Comparison of ENCODE assay signal across 1 cellular context in the genomic region with DNA sequence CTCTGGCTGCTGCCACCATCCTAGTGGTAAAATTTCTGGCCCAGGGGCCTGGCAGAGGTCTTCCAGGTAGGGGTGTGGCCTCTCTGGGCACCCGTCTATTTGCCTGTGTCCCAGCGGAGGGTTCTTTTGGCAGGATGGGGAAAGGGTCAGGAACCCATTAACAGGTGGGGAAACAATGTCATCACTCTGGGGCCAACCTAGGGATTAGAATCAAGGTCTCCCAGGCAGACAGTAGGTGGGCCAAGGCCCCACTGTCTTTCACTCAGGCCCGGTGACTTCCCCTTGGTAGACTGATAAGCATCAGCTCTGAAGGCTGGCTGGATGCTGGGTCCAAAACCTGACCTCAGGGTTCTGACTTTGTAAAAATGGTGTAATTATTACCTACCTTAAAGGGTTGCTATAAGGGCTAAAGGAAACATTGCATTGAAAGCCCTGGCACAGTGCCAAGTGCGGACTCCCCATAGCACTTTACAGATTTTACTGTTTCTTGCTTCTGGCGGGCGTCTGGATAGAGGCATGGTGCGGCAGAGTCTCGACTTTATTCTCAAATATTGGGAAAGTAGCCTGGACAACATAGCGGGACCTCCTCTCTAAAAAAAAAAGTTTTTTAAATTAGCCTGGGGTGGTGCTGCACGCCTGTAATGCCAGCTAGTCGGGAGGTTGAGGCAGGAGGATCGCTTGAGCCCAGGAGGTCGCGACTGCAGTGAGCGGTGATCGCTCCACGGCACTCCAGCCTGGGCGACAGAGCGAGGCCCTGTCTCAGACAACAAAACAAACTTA.
TF ChIP-seq lines count a peak whose summit lies in the region.

No MANE protein-coding gene starts in this region.

TF ChIP-seq in HepG2, 621 proteins besides CTCF, POLR2A, EP300 and RAD21 (continued from another document):
- TF ChIP-seq, protein P1, sequence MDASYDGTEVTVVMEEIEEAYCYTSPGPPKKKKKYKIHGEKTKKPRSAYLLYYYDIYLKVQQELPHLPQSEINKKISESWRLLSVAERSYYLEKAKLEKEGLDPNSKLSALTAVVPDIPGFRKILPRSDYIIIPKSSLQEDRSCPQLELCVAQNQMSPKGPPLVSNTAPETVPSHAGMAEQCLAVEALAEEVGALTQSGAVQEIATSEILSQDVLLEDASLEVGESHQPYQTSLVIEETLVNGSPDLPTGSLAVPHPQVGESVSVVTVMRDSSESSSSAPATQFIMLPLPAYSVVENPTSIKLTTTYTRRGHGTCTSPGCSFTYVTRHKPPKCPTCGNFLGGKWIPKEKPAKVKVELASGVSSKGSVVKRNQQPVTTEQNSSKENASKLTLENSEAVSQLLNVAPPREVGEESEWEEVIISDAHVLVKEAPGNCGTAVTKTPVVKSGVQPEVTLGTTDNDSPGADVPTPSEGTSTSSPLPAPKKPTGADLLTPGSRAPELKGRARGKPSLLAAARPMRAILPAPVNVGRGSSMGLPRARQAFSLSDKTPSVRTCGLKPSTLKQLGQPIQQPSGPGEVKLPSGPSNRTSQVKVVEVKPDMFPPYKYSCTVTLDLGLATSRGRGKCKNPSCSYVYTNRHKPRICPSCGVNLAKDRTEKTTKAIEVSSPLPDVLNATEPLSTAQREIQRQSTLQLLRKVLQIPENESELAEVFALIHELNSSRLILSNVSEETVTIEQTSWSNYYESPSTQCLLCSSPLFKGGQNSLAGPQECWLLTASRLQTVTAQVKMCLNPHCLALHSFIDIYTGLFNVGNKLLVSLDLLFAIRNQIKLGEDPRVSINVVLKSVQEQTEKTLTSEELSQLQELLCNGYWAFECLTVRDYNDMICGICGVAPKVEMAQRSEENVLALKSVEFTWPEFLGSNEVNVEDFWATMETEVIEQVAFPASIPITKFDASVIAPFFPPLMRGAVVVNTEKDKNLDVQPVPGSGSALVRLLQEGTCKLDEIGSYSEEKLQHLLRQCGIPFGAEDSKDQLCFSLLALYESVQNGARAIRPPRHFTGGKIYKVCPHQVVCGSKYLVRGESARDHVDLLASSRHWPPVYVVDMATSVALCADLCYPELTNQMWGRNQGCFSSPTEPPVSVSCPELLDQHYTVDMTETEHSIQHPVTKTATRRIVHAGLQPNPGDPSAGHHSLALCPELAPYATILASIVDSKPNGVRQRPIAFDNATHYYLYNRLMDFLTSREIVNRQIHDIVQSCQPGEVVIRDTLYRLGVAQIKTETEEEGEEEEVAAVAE (CRISPR knock-in tag; IDR thresholded peaks at IDR 0.05; ENCODE audit: borderline replicate concordance) = no peak
- TF ChIP-seq ATRX (CRISPR knock-in tag; IDR thresholded peaks at IDR 0.05; ENCODE audit: borderline replicate concordance) = no peak
- TF ChIP-seq MIER3 (CRISPR knock-in tag; IDR thresholded peaks at IDR 0.05; ENCODE audit: borderline replicate concordance) = no peak
- TF ChIP-seq, protein P2, sequence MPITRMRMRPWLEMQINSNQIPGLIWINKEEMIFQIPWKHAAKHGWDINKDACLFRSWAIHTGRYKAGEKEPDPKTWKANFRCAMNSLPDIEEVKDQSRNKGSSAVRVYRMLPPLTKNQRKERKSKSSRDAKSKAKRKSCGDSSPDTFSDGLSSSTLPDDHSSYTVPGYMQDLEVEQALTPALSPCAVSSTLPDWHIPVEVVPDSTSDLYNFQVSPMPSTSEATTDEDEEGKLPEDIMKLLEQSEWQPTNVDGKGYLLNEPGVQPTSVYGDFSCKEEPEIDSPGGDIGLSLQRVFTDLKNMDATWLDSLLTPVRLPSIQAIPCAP (CRISPR knock-in tag; IDR thresholded peaks at IDR 0.05; ENCODE audit: low read depth) = no peak
- TF ChIP-seq ZNF451 (CRISPR knock-in tag; IDR thresholded peaks at IDR 0.05) = no peak
- no peak for TF ChIP-seq RELA (CRISPR knock-in tag; IDR thresholded peaks at IDR 0.05)
- TF ChIP-seq ZFAT (CRISPR knock-in tag; conservative IDR thresholded peaks at IDR 0.05) = no peak
- TF ChIP-seq DPF2 (CRISPR knock-in tag; IDR thresholded peaks at IDR 0.05; ENCODE audit: borderline replicate concordance, low read depth) = peak; percentile 62
- no peak for TF ChIP-seq NFE2L1 (CRISPR knock-in tag; IDR thresholded peaks at IDR 0.05; ENCODE audit: borderline replicate concordance)
- TF ChIP-seq HNF4A (CRISPR knock-in tag; IDR thresholded peaks at IDR 0.05) = peak; percentile 82
- TF ChIP-seq, protein P3, sequence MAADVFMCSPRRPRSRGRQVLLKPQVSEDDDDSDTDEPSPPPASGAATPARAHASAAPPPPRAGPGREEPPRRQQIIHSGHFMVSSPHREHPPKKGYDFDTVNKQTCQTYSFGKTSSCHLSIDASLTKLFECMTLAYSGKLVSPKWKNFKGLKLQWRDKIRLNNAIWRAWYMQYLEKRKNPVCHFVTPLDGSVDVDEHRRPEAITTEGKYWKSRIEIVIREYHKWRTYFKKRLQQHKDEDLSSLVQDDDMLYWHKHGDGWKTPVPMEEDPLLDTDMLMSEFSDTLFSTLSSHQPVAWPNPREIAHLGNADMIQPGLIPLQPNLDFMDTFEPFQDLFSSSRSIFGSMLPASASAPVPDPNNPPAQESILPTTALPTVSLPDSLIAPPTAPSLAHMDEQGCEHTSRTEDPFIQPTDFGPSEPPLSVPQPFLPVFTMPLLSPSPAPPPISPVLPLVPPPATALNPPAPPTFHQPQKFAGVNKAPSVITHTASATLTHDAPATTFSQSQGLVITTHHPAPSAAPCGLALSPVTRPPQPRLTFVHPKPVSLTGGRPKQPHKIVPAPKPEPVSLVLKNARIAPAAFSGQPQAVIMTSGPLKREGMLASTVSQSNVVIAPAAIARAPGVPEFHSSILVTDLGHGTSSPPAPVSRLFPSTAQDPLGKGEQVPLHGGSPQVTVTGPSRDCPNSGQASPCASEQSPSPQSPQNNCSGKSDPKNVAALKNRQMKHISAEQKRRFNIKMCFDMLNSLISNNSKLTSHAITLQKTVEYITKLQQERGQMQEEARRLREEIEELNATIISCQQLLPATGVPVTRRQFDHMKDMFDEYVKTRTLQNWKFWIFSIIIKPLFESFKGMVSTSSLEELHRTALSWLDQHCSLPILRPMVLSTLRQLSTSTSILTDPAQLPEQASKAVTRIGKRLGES (CRISPR knock-in tag; IDR thresholded peaks at IDR 0.05; ENCODE audit: borderline replicate concordance) = no peak
- no peak for TF ChIP-seq IKZF1 (IDR thresholded peaks at IDR 0.05)
- TF ChIP-seq PHF5A (CRISPR knock-in tag; IDR thresholded peaks at IDR 0.05; ENCODE audit: low read depth, unreplicated experiment) = peak; percentile 76
- no peak; the same call in 1 of the 2 replicates for TF ChIP-seq ZNF501 (CRISPR knock-in tag; IDR thresholded peaks at IDR 0.05)
